11 cellular contexts compared by ENCODE assay signal in the genomic region with DNA sequence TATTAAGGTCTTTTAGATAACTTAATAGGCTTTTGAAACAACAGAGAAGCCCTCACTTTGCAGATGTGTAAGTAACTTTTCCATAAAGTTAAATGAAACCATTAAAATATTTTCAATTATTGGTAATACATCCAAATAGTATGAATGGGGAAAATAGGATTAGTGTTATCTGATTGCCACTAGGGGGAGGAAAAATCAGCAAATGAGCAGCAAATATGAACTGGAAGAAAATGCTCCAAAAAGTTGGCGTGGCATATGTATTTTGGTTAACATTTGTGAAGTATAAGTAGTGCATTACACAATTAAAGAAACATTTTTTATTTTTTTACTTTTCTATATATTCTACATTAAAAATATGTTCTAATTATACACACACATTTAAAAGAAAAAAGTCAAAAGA.
A peak's percentile ranks its signal among the peaks of the same experiment; 100 is the strongest.
DNase-seq lines count a peak whose midpoint lies in the region; ATAC-seq, FAIRE-seq and TF ChIP-seq lines count a peak whose summit lies in the region.
"Had no signal": no experiment of that assay in that cellular context is flagged by ENCODE, and none has a peak within 500 bp of the region (broad histone marks: within the 10 kb centered on the region; RNA-seq: fewer than 3 reads in every experiment).

No MANE protein-coding gene starts in this region.

- no peaks in the 10 kb centered on the region for H3K27me3 ChIP-seq in bronchial epithelial cell (ENCODE audit: control insufficient read depth, insufficient read depth, low read length)
- H3K27me3 ChIP-seq in effector memory CD4-positive, alpha-beta T cell (replicated peaks; ENCODE audit: control insufficient read depth, insufficient read depth, low read length, poor library complexity, severe bottlenecking): no peaks in the 10 kb centered on the region

- peak; percentile 11 for TF ChIP-seq CTCF in bronchial epithelial cell (IDR thresholded peaks at IDR 0.05; ENCODE audit: insufficient read depth, low read length, severe bottlenecking)
- peak; percentile 61 for TF ChIP-seq CTCF in progenitor cell of endocrine pancreas (IDR thresholded peaks at IDR 0.05; ENCODE audit: unreplicated experiment)
- TF ChIP-seq CTCF in omental fat pad (IDR thresholded peaks at IDR 0.05): no peak

- H3K4me3 Mint-ChIP-seq in progenitor cell of endocrine pancreas (ENCODE audit: low read depth): no peak overlapping the region

- H3K4me3 ChIP-seq in bronchial epithelial cell (ENCODE audit: low read depth, low read length): no peak overlapping the region
- H3K4me3 ChIP-seq in effector memory CD4-positive, alpha-beta T cell (ENCODE audit: insufficient read depth, low read depth, low read length, poor library complexity, severe bottlenecking): no peak overlapping the region

- no peaks in the 10 kb centered on the region for H3K4me1 ChIP-seq in effector memory CD4-positive, alpha-beta T cell (ENCODE audit: control insufficient read depth, insufficient read depth, low read length, poor library complexity, severe bottlenecking)

- H3K9me3 ChIP-seq in effector memory CD4-positive, alpha-beta T cell (ENCODE audit: control insufficient read depth, low read length): no peaks in the 10 kb centered on the region

- ATAC-seq in omental fat pad (ENCODE audit: low FRiP score): no peak
- ATAC-seq: activated naive CD4-positive, alpha-beta T cell treated with anti-CD3 and anti-CD28 coated beads, Interleukin-2, amount 50 U/mL, for 72 hours had no signal

- no peaks in the 10 kb centered on the region for H3K4me1 Mint-ChIP-seq in progenitor cell of endocrine pancreas (ENCODE audit: low read depth)

- no peaks in the 10 kb centered on the region for H3K9me3 Mint-ChIP-seq in progenitor cell of endocrine pancreas (ENCODE audit: low read depth)

- H3K36me3 Mint-ChIP-seq in progenitor cell of endocrine pancreas (ENCODE audit: insufficient read depth): no peaks in the 10 kb centered on the region
- H3K36me3 Mint-ChIP-seq: activated naive CD4-positive, alpha-beta T cell treated with anti-CD3 and anti-CD28 coated beads, Interleukin-2, amount 50 U/mL, for 72 hours had no signal

- no peaks in the 10 kb centered on the region for H3K36me3 ChIP-seq in bronchial epithelial cell (ENCODE audit: control insufficient read depth, insufficient read depth, low read length)
- no peaks in the 10 kb centered on the region for H3K36me3 ChIP-seq in effector memory CD4-positive, alpha-beta T cell (ENCODE audit: control insufficient read depth, insufficient read depth, low read length)

- DNase-seq in NCI-H1694 (lab: John Stamatoyannopoulos, UW) (peak; percentile 1), NCI-H1694 treated with DMSO at 0.1 percent for 48 hours (lab: John Stamatoyannopoulos, UW) (no peak), Kasumi-1 (lab: John Stamatoyannopoulos, UW) (peak; percentile 19 to 26), bronchial epithelial cell (ENCODE audit: low read depth) (no peak), progenitor cell of endocrine pancreas (ENCODE audit: low spot score, unreplicated experiment) (no peak), omental fat pad (ENCODE audit: low spot score) (no peak), SW 1271 (lab: John Stamatoyannopoulos, UW) (no peak)
- no peak for DNase-seq in effector memory CD4-positive, alpha-beta T cell
- DNase-seq: NCI-H2227 treated with DMSO at 0.1 percent for 48 hours; stimulated activated CD4-positive, alpha-beta T cell treated with anti-CD3 and anti-CD28 coated beads, Interleukin-2, amount 100 ng/mL, for 24 hours had no signal

- no peak overlapping the region for H3K27ac ChIP-seq in effector memory CD4-positive, alpha-beta T cell (ENCODE audit: insufficient read depth, low read length, poor library complexity, severe bottlenecking)

- no peak for FAIRE-seq in bronchial epithelial cell (lab: Jason Lieb, UNC)

- no peak overlapping the region for H3K27ac Mint-ChIP-seq in progenitor cell of endocrine pancreas
- H3K27ac Mint-ChIP-seq: activated naive CD4-positive, alpha-beta T cell treated with anti-CD3 and anti-CD28 coated beads, Interleukin-2, amount 50 U/mL, for 72 hours had no signal

- no peaks in the 10 kb centered on the region for H3K27me3 Mint-ChIP-seq in progenitor cell of endocrine pancreas

Comparison
In these comparisons a context has a peak if more than half of its experiments do, and no peak if none do; other contexts are left out.
1. DNase-seq: peak in NCI-H1694 (single experiment) and Kasumi-1 (2 of 2); none in NCI-H1694 treated with DMSO at 0.1 percent for 48 hours (single experiment), bronchial epithelial cell (single experiment), progenitor cell of endocrine pancreas (single experiment), effector memory CD4-positive, alpha-beta T cell (0 of 3), omental fat pad (single experiment) and SW 1271 (0 of 2).
2. CTCF ChIP-seq: peak in bronchial epithelial cell (single experiment) and progenitor cell of endocrine pancreas (single experiment); none in omental fat pad (0 of 3).